Comparison of ENCODE assay signal across 8 cellular contexts in genomic region chr10:6580279-6581029, GRCh38. TPM values are rescaled to one million over a fixed set of nuclear protein-coding genes. Genes with fewer than 3 reads are reported as not detected.
DNase-seq lines count a peak whose midpoint lies in the region; ATAC-seq, FAIRE-seq and TF ChIP-seq lines count a peak whose summit lies in the region.

No MANE protein-coding gene starts in this region.

- H4K20me1 ChIP-seq in BLaER1 treated with 17β-estradiol and CSF1 and Interleukin-3, amounts not matched to agents 10 nM and 100 nM = no peaks in the 10 kb centered on the region; a peak in 1 of 22 replicates

- intact Hi-C loops in heart right ventricle (cut with DNase I) = loop anchor here in 4 of 10 donors (5.0 to 10.0 kb wide), 4 partner anchors 64 to 102 kb away; no protein-coding TSS in a partner anchor
- intact Hi-C loops in posterior vena cava (cut with DNase I) = loop anchor here in 1 of 2 donors (5.0 kb wide), 1 partner anchor 872 kb away; no protein-coding TSS in a partner anchor
- intact Hi-C loops in upper lobe of right lung (cut with DNase I) = no loop called here

- peak overlapping the region; percentile 72 to 96 (median 90) for H3K4me2 ChIP-seq in BLaER1 treated with 17β-estradiol and CSF1 and Interleukin-3, amounts not matched to agents 10 nM and 100 nM

- no peak for FAIRE-seq in GM19239 (lab: Jason Lieb, UNC)

- H3K4me3 ChIP-seq in BLaER1 treated with 17β-estradiol and CSF1 and Interleukin-3, amounts not matched to agents 10 nM and 100 nM = peak overlapping the region; percentile 72 to 87 (median 78)
- peak overlapping the region; percentile 75 for H3K4me3 ChIP-seq in adipocyte (ENCODE audit: low read length)
- peak overlapping the region in 9 of 10 donors; percentile 44 to 73 (median 52) for H3K4me3 ChIP-seq in heart right ventricle
- H3K4me3 ChIP-seq in upper lobe of right lung = peak overlapping the region; percentile 67

- peak; percentile 94 for ATAC-seq in HG03460 (IDR thresholded peaks at IDR 0.05; ENCODE audit: unreplicated experiment)
- ATAC-seq in heart right ventricle = peak; percentile 57 to 93 (median 86)
- peak; percentile 99 for ATAC-seq in upper lobe of right lung

- H3K27me3 ChIP-seq in BLaER1 treated with 17β-estradiol and CSF1 and Interleukin-3, amounts not matched to agents 10 nM and 100 nM = peaks cover 0 to 19% (median 5%) of the 10 kb centered on the region in 11 experiments; a peak in 11 of 22 replicates
- peaks cover 55% of the 10 kb centered on the region for H3K27me3 ChIP-seq in adipocyte (replicated peaks; ENCODE audit: control insufficient read depth, insufficient read depth, low read length)
- H3K27me3 ChIP-seq in heart right ventricle = peaks cover 0 to 74% (median 39%) of the 10 kb centered on the region in 7 donors
- H3K27me3 ChIP-seq in upper lobe of right lung = peaks cover 26% of the 10 kb centered on the region

- H3K36me3 ChIP-seq in BLaER1 treated with 17β-estradiol and CSF1 and Interleukin-3, amounts not matched to agents 10 nM and 100 nM = peaks cover 0 to 30% (median 23%) of the 10 kb centered on the region in 11 experiments; a peak in 16 of 22 replicates
- no peaks in the 10 kb centered on the region for H3K36me3 ChIP-seq in adipocyte (ENCODE audit: control insufficient read depth, insufficient read depth, low read length, severe bottlenecking)
- H3K36me3 ChIP-seq in heart right ventricle = no peaks in the 10 kb centered on the region
- no peaks in the 10 kb centered on the region for H3K36me3 ChIP-seq in upper lobe of right lung

- H3K27ac ChIP-seq in BLaER1 treated with 17β-estradiol and CSF1 and Interleukin-3, amounts not matched to agents 10 nM and 100 nM = peak overlapping the region; percentile 33 to 96 (median 93); a peak in 21 of 22 replicates
- peak overlapping the region in 2 of 10 donors; percentile 25 to 90 for H3K27ac ChIP-seq in heart right ventricle
- peak overlapping the region; percentile 76 for H3K27ac ChIP-seq in upper lobe of right lung

- no peaks in the 10 kb centered on the region for H3K9me3 ChIP-seq in BLaER1 treated with 17β-estradiol and CSF1 and Interleukin-3, amounts not matched to agents 10 nM and 100 nM (replicated peaks in 1 of 11)
- H3K9me3 ChIP-seq in adipocyte (ENCODE audit: control insufficient read depth, low read length) (peaks cover 3% of the 10 kb centered on the region), heart right ventricle (no peaks in the 10 kb centered on the region), upper lobe of right lung (no peaks in the 10 kb centered on the region)

- peak; percentile 80 for DNase-seq in GM19239 (ENCODE audit: insufficient read length, low spot score)
- DNase-seq in SW480 (ENCODE audit: low spot score) = peak; percentile 66
- DNase-seq in adipocyte (ENCODE audit: low read depth) = peak; percentile 81
- DNase-seq in heart right ventricle = peak; percentile 33 to 74
- peak; percentile 91 for DNase-seq in posterior vena cava (ENCODE audit: low spot score)
- DNase-seq in upper lobe of right lung = peak; percentile 92

- H3K9ac ChIP-seq in BLaER1 treated with 17β-estradiol and CSF1 and Interleukin-3, amounts not matched to agents 10 nM and 100 nM = peak overlapping the region; percentile 85 to 96 (median 94)
- peak overlapping the region; percentile 51 for H3K9ac ChIP-seq in adipocyte (ENCODE audit: low read length)

- peak; percentile 36 to 69 (median 48) for TF ChIP-seq CTCF in heart right ventricle (IDR thresholded peaks at IDR 0.05)
- TF ChIP-seq CTCF in upper lobe of right lung (IDR thresholded peaks at IDR 0.05) = peak; percentile 41

- H3K4me1 ChIP-seq in BLaER1 treated with 17β-estradiol and CSF1 and Interleukin-3, amounts not matched to agents 10 nM and 100 nM = peaks cover 11 to 62% (median 54%) of the 10 kb centered on the region in 10 experiments; a peak in 19 of 20 replicates
- H3K4me1 ChIP-seq in adipocyte (ENCODE audit: control insufficient read depth, insufficient read depth, low read length) = peaks cover 4% of the 10 kb centered on the region
- H3K4me1 ChIP-seq in heart right ventricle = peaks cover 0 to 23% (median 4%) of the 10 kb centered on the region in 9 donors
- no peaks in the 10 kb centered on the region for H3K4me1 ChIP-seq in upper lobe of right lung

- 4% methylated on average over 50 to 56 of the region's 56 CpGs for WGBS in heart right ventricle, 2 donors

RNA-seq across cellular contexts. Expression of gene PRKCQ, which starts 0.4 kb away (rescaled TPM):
- 1 to 10 TPM in 2 of 10 donors, under 1 TPM in 7, not detected in 1; 0.15 to 2.0 (median 0.31) TPM for total RNA-seq in heart right ventricle
- under 1 TPM in 1 of 2 donors, not detected in 1; 0.04 TPM for polyA plus RNA-seq in heart right ventricle
- under 1 TPM; 0.38 to 0.74 TPM for total RNA-seq in posterior vena cava
- total RNA-seq in upper lobe of right lung = 9.8 TPM
